8 cellular contexts compared by ENCODE assay signal in genomic region chr2:236871500-236872001, GRCh38.
DNase-seq lines count a peak whose midpoint lies in the region; ATAC-seq and TF ChIP-seq lines count a peak whose summit lies in the region.

No MANE protein-coding gene starts in this region.

- H3K4me1 ChIP-seq in adipocyte (ENCODE audit: control insufficient read depth, insufficient read depth, low read length): peaks cover 16% of the 10 kb centered on the region
- no peaks in the 10 kb centered on the region for H3K4me1 ChIP-seq in OCI-LY7 (ENCODE audit: insufficient read depth, low read length, poor library complexity, severe bottlenecking)

- no peak for TF ChIP-seq CTCF in OCI-LY7 (conservative IDR thresholded peaks at IDR 0.05; ENCODE audit: low read length)

- no peak overlapping the region for H2AFZ ChIP-seq in OCI-LY7 (ENCODE audit: low read length)

- CTCF ChIA-PET in OCI-LY7 (lab: Charles Lee; ENCODE audit: unreplicated experiment): no interaction called here

- intact Hi-C loops in OCI-LY7 (cut with micrococcal nuclease; ENCODE audit: unreplicated experiment): no loop called here

- H3K79me2 ChIP-seq in OCI-LY7 (ENCODE audit: insufficient read depth, low read depth, low read length): no peaks in the 10 kb centered on the region

- peak overlapping the region; percentile 27 for H3K9ac ChIP-seq in adipocyte (ENCODE audit: low read length)

- peak; percentile 33 to 43 for ATAC-seq in stimulated activated naive B cell treated with anti-CD40 and anti-IgM and Interleukin-4, amounts not matched to agents 10 μg/mL and 1 μg/mL and 100 μg/mL, for 72 hours (replicated peaks)

- H3K4me3 Mint-ChIP-seq in stimulated activated naive B cell treated with anti-CD40 and anti-IgM and Interleukin-4, amounts not matched to agents 10 μg/mL and 1 μg/mL and 100 μg/mL, for 72 hours: no peak overlapping the region

- H3K9me3 Mint-ChIP-seq in stimulated activated naive B cell treated with anti-CD40 and anti-IgM and Interleukin-4, amounts not matched to agents 10 μg/mL and 1 μg/mL and 100 μg/mL, for 72 hours: peaks cover 0 to 1% of the 10 kb centered on the region in 2 donors

- BruUV-seq in OCI-LY7 (replicated peaks; lab: Mats Ljungman, UMichigan): no TSS peak

- H3K36me3 ChIP-seq in adipocyte (ENCODE audit: control insufficient read depth, insufficient read depth, low read length, severe bottlenecking): no peaks in the 10 kb centered on the region
- no peaks in the 10 kb centered on the region for H3K36me3 ChIP-seq in OCI-LY7 (ENCODE audit: insufficient read depth, low read length)

- peaks cover 3 to 5% of the 10 kb centered on the region in 2 donors for H3K4me1 Mint-ChIP-seq in stimulated activated naive B cell treated with anti-CD40 and anti-IgM and Interleukin-4, amounts not matched to agents 10 μg/mL and 1 μg/mL and 100 μg/mL, for 72 hours

- no peaks in the 10 kb centered on the region for H3K36me3 Mint-ChIP-seq in stimulated activated naive B cell treated with anti-CD40 and anti-IgM and Interleukin-4, amounts not matched to agents 10 μg/mL and 1 μg/mL and 100 μg/mL, for 72 hours

- H3K27me3 Mint-ChIP-seq in stimulated activated naive B cell treated with anti-CD40 and anti-IgM and Interleukin-4, amounts not matched to agents 10 μg/mL and 1 μg/mL and 100 μg/mL, for 72 hours: peaks cover 0 to 14% of the 10 kb centered on the region in 2 donors

- H4K20me1 ChIP-seq in OCI-LY7 (ENCODE audit: insufficient read depth, low read length): no peaks in the 10 kb centered on the region

- H3K27me3 ChIP-seq in adipocyte (replicated peaks; ENCODE audit: control insufficient read depth, insufficient read depth, low read length): no peaks in the 10 kb centered on the region

- no peaks in the 10 kb centered on the region for H3K9me3 ChIP-seq in adipocyte (ENCODE audit: control insufficient read depth, low read length)
- H3K9me3 ChIP-seq in OCI-LY7 (ENCODE audit: low read length): no peaks in the 10 kb centered on the region

- no peak overlapping the region for H3K4me3 ChIP-seq in adipocyte (ENCODE audit: low read length)
- no peak overlapping the region for H3K4me3 ChIP-seq in OCI-LY7 (ENCODE audit: low read depth, low read length, poor library complexity, severe bottlenecking)

- no peaks in the 10 kb centered on the region for H3K9me2 ChIP-seq in OCI-LY7 (ENCODE audit: insufficient read depth, low read length)

- DNase-seq in activated CD8-positive, alpha-beta memory T cell treated with anti-CD3 and anti-CD28 coated beads for 24 hours: peak; percentile 21
- DNase-seq in activated CD8-positive, alpha-beta memory T cell treated with anti-CD3 and anti-CD28 coated beads, Interleukin-2, amount 50 U/mL, for 48 hours: no peak
- peak; percentile 87 for DNase-seq in adipocyte (ENCODE audit: low read depth)
- peak; percentile 57 for DNase-seq in hepatic stellate cell (ENCODE audit: low spot score)
- DNase-seq in stimulated activated naive B cell treated with anti-CD40 and anti-IgM and Interleukin-4, amounts not matched to agents 10 μg/mL and 1 μg/mL and 100 μg/mL, for 72 hours: no peak
- no peak for DNase-seq in activated naive CD4-positive, alpha-beta T cell treated with Interleukin-2 at 50 U/mL for 16 hours
- DNase-seq in OCI-LY7 (ENCODE audit: low spot score): no peak
- DNase-seq in RPMI8226: no peak

- no peak overlapping the region for H3K27ac Mint-ChIP-seq in stimulated activated naive B cell treated with anti-CD40 and anti-IgM and Interleukin-4, amounts not matched to agents 10 μg/mL and 1 μg/mL and 100 μg/mL, for 72 hours

- POLR2A ChIA-PET in OCI-LY7 (lab: Charles Lee): no interaction called here

- no peak overlapping the region for H3K4me2 ChIP-seq in OCI-LY7 (ENCODE audit: low read length)

- no peak overlapping the region for H3K27ac ChIP-seq in OCI-LY7 (ENCODE audit: low read depth, low read length, poor library complexity, severe bottlenecking)

Comparison
In these comparisons a context has a peak if more than half of its experiments do, and no peak if none do; other contexts are left out.
1. DNase-seq: peak in activated CD8-positive, alpha-beta memory T cell treated with anti-CD3 and anti-CD28 coated beads for 24 hours (single experiment), adipocyte (single experiment) and hepatic stellate cell (single experiment); none in activated CD8-positive, alpha-beta memory T cell treated with anti-CD3 and anti-CD28 coated beads, Interleukin-2, amount 50 U/mL, for 48 hours (single experiment), stimulated activated naive B cell treated with anti-CD40 and anti-IgM and Interleukin-4, amounts not matched to agents 10 μg/mL and 1 μg/mL and 100 μg/mL, for 72 hours (single experiment), activated naive CD4-positive, alpha-beta T cell treated with Interleukin-2 at 50 U/mL for 16 hours (single experiment), OCI-LY7 (single experiment) and RPMI8226 (single experiment).